Comparison of ENCODE assay signal across 8 cellular contexts in genomic region chr21:41411449-41412089, GRCh38. TPM values are rescaled to one million over a fixed set of nuclear protein-coding genes. Genes with fewer than 3 reads are reported as not detected.
DNase-seq lines count a peak whose midpoint lies in the region; ATAC-seq lines count a peak whose summit lies in the region.

No MANE protein-coding gene starts in this region.

- peak overlapping the region; percentile 15 for H3K27ac Mint-ChIP-seq in activated naive CD8-positive, alpha-beta T cell treated with anti-CD3 and anti-CD28 coated beads, Interleukin-2, amount 10 ng/mL, durations not matched to agents 7 days and 5 days

- H3K4me1 Mint-ChIP-seq in activated naive CD8-positive, alpha-beta T cell treated with anti-CD3 and anti-CD28 coated beads, Interleukin-2, amount 10 ng/mL, durations not matched to agents 7 days and 5 days = peaks cover 21% of the 10 kb centered on the region

- peaks cover 78% of the 10 kb centered on the region for H3K36me3 Mint-ChIP-seq in activated naive CD8-positive, alpha-beta T cell treated with anti-CD3 and anti-CD28 coated beads, Interleukin-2, amount 10 ng/mL, durations not matched to agents 7 days and 5 days

- no peak overlapping the region for H3K4me3 Mint-ChIP-seq in activated naive CD8-positive, alpha-beta T cell treated with anti-CD3 and anti-CD28 coated beads, Interleukin-2, amount 10 ng/mL, durations not matched to agents 7 days and 5 days

- POLR2A ChIA-PET in activated naive CD8-positive, alpha-beta T cell treated with anti-CD3 and anti-CD28 coated beads, Interleukin-2, amount 10 ng/mL, durations not matched to agents 7 days and 5 days (lab: Charles Lee) = interaction anchor here (1.3 to 2.5 kb wide), 3 partner anchors 15 to 50 kb away, joined by 3 to 15 read pairs (median 6); partner anchors contain the start of genes MX1 and MX2

- peaks cover 8% of the 10 kb centered on the region for H3K27me3 Mint-ChIP-seq in activated naive CD8-positive, alpha-beta T cell treated with anti-CD3 and anti-CD28 coated beads, Interleukin-2, amount 10 ng/mL, durations not matched to agents 7 days and 5 days

- H3K9me3 Mint-ChIP-seq in activated naive CD8-positive, alpha-beta T cell treated with anti-CD3 and anti-CD28 coated beads, Interleukin-2, amount 10 ng/mL, durations not matched to agents 7 days and 5 days = peaks cover 23% of the 10 kb centered on the region

- DNase-seq in ELF-1 (ENCODE audit: low read depth, low spot score) (peak; percentile 32), lung microvascular endothelial cell (ENCODE audit: low read depth in 2 of 2) (peak; percentile 11 to 35), GOT3 (lab: John Stamatoyannopoulos, UW) (no peak), cortex of kidney (lab: John Stamatoyannopoulos, UW) (no peak)
- no peak for DNase-seq in activated naive CD8-positive, alpha-beta T cell treated with anti-CD3 and anti-CD28 coated beads, Interleukin-2, amount 10 ng/mL, durations not matched to agents 7 days and 5 days

- ATAC-seq in HG03432 (IDR thresholded peaks at IDR 0.05; ENCODE audit: unreplicated experiment) (peak; percentile 47), GM19397 (IDR thresholded peaks at IDR 0.05; ENCODE audit: unreplicated experiment) (no peak), GM18517 (IDR thresholded peaks at IDR 0.05; ENCODE audit: unreplicated experiment) (no peak)
- ATAC-seq in activated naive CD8-positive, alpha-beta T cell treated with anti-CD3 and anti-CD28 coated beads, Interleukin-2, amount 10 ng/mL, durations not matched to agents 7 days and 5 days (ENCODE audit: low read depth) = peak; percentile 50

RNA-seq across cellular contexts. Expression of gene MX1, which starts 14.5 kb away (rescaled TPM):
- total RNA-seq in activated naive CD8-positive, alpha-beta T cell treated with anti-CD3 and anti-CD28 coated beads, Interleukin-2, amount 10 ng/mL, durations not matched to agents 7 days and 5 days = 100 to 1,000 TPM; 609 to 666 TPM
- total RNA-seq in lung microvascular endothelial cell = 0.99 and 4.1 TPM in 2 replicates

RNA-seq across cellular contexts. Expression of gene MX2, which starts 49.7 kb away (rescaled TPM):
- total RNA-seq in activated naive CD8-positive, alpha-beta T cell treated with anti-CD3 and anti-CD28 coated beads, Interleukin-2, amount 10 ng/mL, durations not matched to agents 7 days and 5 days = 100 to 1,000 TPM; 103 to 106 TPM
- under 0.01 and 0.40 TPM in 2 replicates for total RNA-seq in lung microvascular endothelial cell

Comparison
In these comparisons a context has a peak if more than half of its experiments do, and no peak if none do; other contexts are left out.
1. DNase-seq: peak in ELF-1 (single experiment) and lung microvascular endothelial cell (2 of 2); none in activated naive CD8-positive, alpha-beta T cell treated with anti-CD3 and anti-CD28 coated beads, Interleukin-2, amount 10 ng/mL, durations not matched to agents 7 days and 5 days (single experiment), GOT3 (single experiment) and cortex of kidney (single experiment).
2. ATAC-seq: peak in HG03432 (single experiment) and activated naive CD8-positive, alpha-beta T cell treated with anti-CD3 and anti-CD28 coated beads, Interleukin-2, amount 10 ng/mL, durations not matched to agents 7 days and 5 days (single experiment); none in GM19397 (single experiment) and GM18517 (single experiment).
3. RNA of gene MX1, which starts 14.5 kb away (total RNA-seq): 609 to 666 TPM in activated naive CD8-positive, alpha-beta T cell treated with anti-CD3 and anti-CD28 coated beads, Interleukin-2, amount 10 ng/mL, durations not matched to agents 7 days and 5 days; 0.99 to 4.1 TPM in lung microvascular endothelial cell; every median in the first group is over 100 times any median in the second.
4. RNA of gene MX2, which starts 49.7 kb away (total RNA-seq): 103 to 106 TPM in activated naive CD8-positive, alpha-beta T cell treated with anti-CD3 and anti-CD28 coated beads, Interleukin-2, amount 10 ng/mL, durations not matched to agents 7 days and 5 days; under 0.01 to 0.40 TPM in lung microvascular endothelial cell; every median in the first group is over 10 times any median in the second.